ENCODE assay signal across 7 cellular contexts in the genomic region with DNA sequence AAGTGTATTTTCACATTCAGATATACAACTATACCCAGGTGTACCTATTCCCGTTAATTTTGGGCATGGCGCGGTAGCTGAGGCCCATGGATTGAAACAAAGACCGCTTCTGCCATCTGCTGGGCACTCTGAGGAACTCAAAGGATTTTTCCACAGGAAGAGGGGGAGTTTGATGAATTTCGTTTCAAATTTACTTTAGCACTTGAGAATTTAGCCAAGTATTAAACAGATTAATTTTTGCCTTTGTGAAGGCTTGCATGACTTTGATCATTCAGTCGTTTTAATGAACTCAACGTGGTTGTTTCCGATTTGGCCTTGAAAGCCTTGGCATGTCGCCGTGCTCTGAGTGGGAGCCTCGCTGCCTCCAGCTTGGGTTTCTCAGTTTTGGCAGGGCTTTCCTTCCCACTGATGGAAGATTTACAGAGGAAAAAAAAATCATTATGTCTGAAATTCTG.
A peak's percentile ranks its signal among the peaks of the same experiment; 100 is the strongest.
DNase-seq lines count a peak whose midpoint lies in the region; ATAC-seq and TF ChIP-seq lines count a peak whose summit lies in the region.

No MANE protein-coding gene starts in this region.

- DNase-seq in GM12864 (ENCODE audit: low read depth) (peak; percentile 3), M059J (ENCODE audit: low read depth) (peak; percentile 56), T-cell (peak in 21 of 34 experiments; percentile 2 to 31 (median 14)), T47D (ENCODE audit: low read depth in 1 of 2, low spot score in 1 of 2) (peak; percentile 57 to 77), iPS-NIHi11 (ENCODE audit: low spot score) (peak; percentile 78)

- no peak overlapping the region for H3K27ac Mint-ChIP-seq in T-cell

- peak overlapping the region; percentile 57 to 69 (median 60) for H3K4me3 Mint-ChIP-seq in T-cell

- CTCF ChIA-PET in T-cell (lab: Charles Lee): interaction anchor here (0.6 to 2.3 kb wide), 5 partner anchors 11 to 1007 kb away, joined by 3 to 10 read pairs (median 6); no protein-coding TSS in a partner anchor

- POLR2A ChIA-PET in T-cell (lab: Charles Lee): no interaction called here

- H3K9me3 Mint-ChIP-seq in T-cell: peaks cover 4 to 14% (median 4%) of the 10 kb centered on the region in 3 donors

- H3K4me3 ChIP-seq in GM12864 (ENCODE audit: low read depth, low read length): no peak overlapping the region
- peak overlapping the region in 5 of 7 experiments; percentile 8 to 25 (median 23) for H3K4me3 ChIP-seq in skin epidermis

- peaks cover 5 to 9% (median 7%) of the 10 kb centered on the region in 3 donors for H3K4me1 Mint-ChIP-seq in T-cell

- H3K27ac ChIP-seq in skin epidermis: peak overlapping the region in 3 of 21 experiments; percentile 40 to 54 (median 52)

- in situ Hi-C loops in T47D (cut with HindIII; ENCODE audit: low pct_unique_long_range_greater_than_20kb, low sequenced_read_pairs): no loop called here

- H3K27me3 Mint-ChIP-seq in T-cell: peaks cover 0 to 3% of the 10 kb centered on the region in 2 donors

- peak in 2 of 4 experiments; percentile 37 to 38 for ATAC-seq in T-cell (replicated peaks in 1 of 4)
- ATAC-seq in GM18498 (IDR thresholded peaks at IDR 0.05; ENCODE audit: unreplicated experiment): no peak

- H3K36me3 Mint-ChIP-seq in T-cell: peaks cover 4% of the 10 kb centered on the region

- TF ChIP-seq CTCF in GM12864 (IDR thresholded peaks at IDR 0.05; ENCODE audit: low read depth, low read length, missing control alignments): peak; percentile 58

Comparison
In these comparisons a context has a peak if more than half of its experiments do, and no peak if none do; other contexts are left out.
1. DNase-seq: peak in every context shown above with its lines; median percentile 78 in iPS-NIHi11; 67 in T47D; 56 in M059J; 14 in T-cell; 3 in GM12864.